ENCODE assay signal across 8 cellular contexts in the genomic region with DNA sequence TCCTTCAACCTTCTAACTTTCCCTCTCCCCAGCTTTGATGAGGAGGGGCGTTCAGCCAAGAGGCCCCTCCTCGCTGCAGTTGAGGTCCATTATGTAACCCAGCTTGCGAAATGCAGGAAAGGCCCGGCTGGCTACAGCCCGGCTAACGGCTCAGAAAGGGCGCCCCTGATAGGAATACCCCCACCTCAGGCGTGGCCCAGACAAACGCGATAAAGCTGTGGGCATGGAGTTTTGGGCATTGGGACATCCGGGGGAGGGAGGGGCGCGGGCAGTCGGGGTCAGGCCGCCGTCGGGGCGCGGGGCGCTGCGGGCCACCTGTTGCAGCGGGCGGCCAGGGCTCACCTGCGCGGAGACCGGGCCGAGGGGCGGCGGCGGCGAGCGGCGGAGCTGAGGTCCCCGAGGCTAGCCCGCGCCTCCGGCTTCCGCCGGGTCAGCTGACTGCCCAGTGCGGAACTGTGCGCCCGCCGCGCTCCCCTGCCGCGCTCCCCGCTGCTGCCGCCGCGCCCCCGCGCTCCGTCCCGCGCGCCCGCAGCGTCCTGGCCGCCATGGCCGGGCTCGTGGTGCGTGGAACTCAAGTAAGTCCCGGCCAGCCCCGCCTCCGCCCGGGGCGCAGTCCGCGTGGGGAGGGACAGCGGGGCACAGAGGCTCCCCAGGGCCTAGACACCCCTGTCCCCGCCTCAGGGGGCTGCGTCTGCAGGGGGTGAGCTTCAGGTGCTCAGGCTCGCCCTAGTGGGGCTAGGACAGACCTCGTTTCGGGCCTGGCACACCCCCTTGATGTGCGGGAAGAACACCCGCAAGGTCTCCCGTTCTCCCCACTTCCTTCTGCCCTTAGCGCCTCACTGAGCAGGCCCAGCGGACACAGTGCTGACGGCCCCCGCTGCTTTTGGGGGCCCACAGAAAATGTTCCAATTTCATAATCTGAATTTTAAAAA. TPM values are rescaled to one million over a fixed set of nuclear protein-coding genes. Genes with fewer than 3 reads are reported as not detected.
DNase-seq lines count a peak whose midpoint lies in the region; ATAC-seq, FAIRE-seq and TF ChIP-seq lines count a peak whose summit lies in the region.

A gene (plus strand): TSS at position 445 of the 932 bp plus-strand sequence.

- peak within 1 kb of the TSS; percentile 21 for H3K9ac ChIP-seq in fibroblast of lung (ENCODE audit: insufficient read depth, low read length)

- no peaks in the 10 kb centered on the region for H3K36me3 Mint-ChIP-seq in naive thymus-derived CD8-positive, alpha-beta T cell

- H3K36me3 ChIP-seq in PC-9 (ENCODE audit: low read depth): no peaks in the 10 kb centered on the region
- no peaks in the 10 kb centered on the region for H3K36me3 ChIP-seq in fibroblast of lung (ENCODE audit: control insufficient read depth, insufficient read depth, low read length)

- TF ChIP-seq CTCF in PC-9 (conservative IDR thresholded peaks at IDR 0.05) (no peak), fibroblast of lung (conservative IDR thresholded peaks at IDR 0.05 in 1 of 2, IDR thresholded peaks at IDR 0.05 in 1 of 2; ENCODE audit: low read depth in 1 of 2, low read length in 2 of 2) (no peak), D721Med (IDR thresholded peaks at IDR 0.05; ENCODE audit: insufficient read depth, missing control alignments) (no peak)

- H4K20me1 ChIP-seq in PC-9 (ENCODE audit: insufficient read depth): no peaks in the 10 kb centered on the region
- no peaks in the 10 kb centered on the region for H4K20me1 ChIP-seq in fibroblast of lung (ENCODE audit: control insufficient read depth, extremely low read depth, insufficient read depth, low read length)

- H3K4me2 ChIP-seq in PC-9: peak within 1 kb of the TSS; percentile 89
- H3K4me2 ChIP-seq in fibroblast of lung (ENCODE audit: extremely low read depth, insufficient read depth, low read length): peak within 1 kb of the TSS; percentile 32

- no peaks in the 10 kb centered on the region for H3K9me2 ChIP-seq in PC-9 (ENCODE audit: insufficient read depth)

- H3K4me3 ChIP-seq in PC-9: peak within 1 kb of the TSS; percentile 72
- H3K4me3 ChIP-seq in fibroblast of lung (replicated peaks in 1 of 4; ENCODE audit: control extremely low read depth in 1 of 4, insufficient read depth in 1 of 4, low read depth in 3 of 4, low read length in 4 of 4): peak within 1 kb of the TSS in 3 of 4 experiments; percentile 4 to 46 (median 42)

- DNase-seq in PC-9 (no peak), fibroblast of lung (ENCODE audit: low read depth in 2 of 2) (no peak), HCEC 1CT (no peak), D721Med (ENCODE audit: insufficient read length, low spot score) (no peak), hippocampal formation (lab: John Stamatoyannopoulos, UW) (no peak)
- no peak for DNase-seq in naive thymus-derived CD8-positive, alpha-beta T cell

- POLR2A ChIA-PET in PC-9 (lab: Charles Lee; ENCODE audit: unreplicated experiment): no interaction called here
- POLR2A ChIA-PET in naive thymus-derived CD8-positive, alpha-beta T cell (lab: Charles Lee): no interaction called here

- ATAC-seq in GM19397 (IDR thresholded peaks at IDR 0.05; ENCODE audit: unreplicated experiment): peak; percentile 73
- no peak for ATAC-seq in naive thymus-derived CD8-positive, alpha-beta T cell
- no peak for ATAC-seq in GM21737 (IDR thresholded peaks at IDR 0.05; ENCODE audit: unreplicated experiment)

- H2AFZ ChIP-seq in PC-9: peak within 1 kb of the TSS; percentile 81
- H2AFZ ChIP-seq in fibroblast of lung (ENCODE audit: low read length): peak within 1 kb of the TSS; percentile 4

- no peaks in the 10 kb centered on the region for H3K27me3 ChIP-seq in PC-9 (ENCODE audit: insufficient read depth, low read depth)
- H3K27me3 ChIP-seq in fibroblast of lung (ENCODE audit: control insufficient read depth, insufficient read depth, low read length): peaks cover 3% of the 10 kb centered on the region

- peak within 1 kb of the TSS in 1 of 10 donors; percentile 51 for H3K27ac Mint-ChIP-seq in naive thymus-derived CD8-positive, alpha-beta T cell

- peak within 1 kb of the TSS; percentile 7; the same call in 1 of the 2 replicates for H3K27ac ChIP-seq in PC-9
- H3K27ac ChIP-seq in fibroblast of lung (ENCODE audit: insufficient read depth, low read length): no peak within 1 kb of the TSS

- no TSS peak for BruUV-seq in PC-9 (replicated peaks; lab: Mats Ljungman, UMichigan)

- peaks cover 0 to 11% (median 6%) of the 10 kb centered on the region in 4 donors for H3K4me1 Mint-ChIP-seq in naive thymus-derived CD8-positive, alpha-beta T cell

- H3K4me1 ChIP-seq in PC-9 (replicated peaks; ENCODE audit: insufficient read depth): peaks cover 53% of the 10 kb centered on the region
- peaks cover 5% of the 10 kb centered on the region for H3K4me1 ChIP-seq in fibroblast of lung (ENCODE audit: control insufficient read depth, extremely low read depth, insufficient read depth, low read length)

- H3F3A ChIP-seq in PC-9 (ENCODE audit: insufficient read depth, low read depth): peaks cover 31% of the 10 kb centered on the region

- CTCF ChIA-PET in PC-9 (lab: Charles Lee): no interaction called here

- peaks cover 0 to 3% (median 0%) of the 10 kb centered on the region in 9 donors for H3K9me3 Mint-ChIP-seq in naive thymus-derived CD8-positive, alpha-beta T cell

- H3K9me3 ChIP-seq in PC-9 (ENCODE audit: insufficient read depth, low read depth): no peaks in the 10 kb centered on the region
- no peaks in the 10 kb centered on the region for H3K9me3 ChIP-seq in fibroblast of lung (ENCODE audit: control insufficient read depth, insufficient read depth, low read depth, low read length)

- H3K27me3 Mint-ChIP-seq in naive thymus-derived CD8-positive, alpha-beta T cell: peaks cover 40 to 77% (median 48%) of the 10 kb centered on the region in 5 donors

- no peak for FAIRE-seq in D721Med (lab: Jason Lieb, UNC)

- H3K4me3 Mint-ChIP-seq in naive thymus-derived CD8-positive, alpha-beta T cell: peak within 1 kb of the TSS in 9 of 10 donors; percentile 39 to 79 (median 68)

- intact Hi-C loops in PC-9 (cut with micrococcal nuclease; ENCODE audit: unreplicated experiment): no loop called here

- H3K79me2 ChIP-seq in PC-9 (ENCODE audit: low read depth): no peaks in the 10 kb centered on the region
- H3K79me2 ChIP-seq in fibroblast of lung (ENCODE audit: control insufficient read depth, insufficient read depth, low read length): no peaks in the 10 kb centered on the region

RNA-seq across cellular contexts. Expression of the gene that starts here (rescaled TPM):
- not detected in 2 replicates for total RNA-seq in PC-9 (2021)
- total RNA-seq in fibroblast of lung: 1.0 and 2.0 TPM in 2 replicates
- 0.76 and 1.7 TPM in 2 replicates for polyA plus RNA-seq in fibroblast of lung
- polyA plus RNA-seq in fibroblast of lung (2012): 0.99 and 1.8 TPM in 2 replicates
- polyA minus RNA-seq in fibroblast of lung (ENCODE audit: low replicate concordance): 2.6 TPM in 1 of 2 replicates, not detected in the other
- total RNA-seq in naive thymus-derived CD8-positive, alpha-beta T cell: not detected
- not detected for polyA plus RNA-seq in naive thymus-derived CD8-positive, alpha-beta T cell
